ENCODE assay signal across 8 cellular contexts in genomic region chr5:14706615-14707021, GRCh38. TPM values are rescaled to one million over a fixed set of nuclear protein-coding genes. Genes with fewer than 3 reads are reported as not detected.
DNase-seq lines count a peak whose midpoint lies in the region; ATAC-seq and TF ChIP-seq lines count a peak whose summit lies in the region.
"Had no signal": no experiment of that assay in that cellular context is flagged by ENCODE, and none has a peak within 500 bp of the region (broad histone marks: within the 10 kb centered on the region; RNA-seq: fewer than 3 reads in every experiment).

No MANE protein-coding gene starts in this region.

- H3K36me3 ChIP-seq in KOPT-K1 (ENCODE audit: insufficient read depth, low read length): peaks cover 86% of the 10 kb centered on the region

- no peaks in the 10 kb centered on the region for H3K9me3 ChIP-seq in KOPT-K1 (ENCODE audit: insufficient read depth, low read length, poor library complexity, severe bottlenecking)

- peaks cover 29% of the 10 kb centered on the region for H3K36me3 Mint-ChIP-seq in Calu3 (ENCODE audit: insufficient read depth, unreplicated experiment)

- H3K9me3 Mint-ChIP-seq in Calu3 (ENCODE audit: low read depth, unreplicated experiment): no peaks in the 10 kb centered on the region

- no peaks in the 10 kb centered on the region for H3K4me1 Mint-ChIP-seq in Calu3 (ENCODE audit: low read depth, unreplicated experiment)

- no peak overlapping the region for H3K4me3 Mint-ChIP-seq in Calu3 (ENCODE audit: low read depth, unreplicated experiment)

- BruUV-seq in Calu3 (replicated peaks; lab: Mats Ljungman, UMichigan): no TSS peak

- H3K27ac ChIP-seq in KOPT-K1 (ENCODE audit: low read depth, low read length, poor library complexity, severe bottlenecking): peak overlapping the region; percentile 71

- no peak for TF ChIP-seq CTCF in Calu3 (IDR thresholded peaks at IDR 0.05; ENCODE audit: unreplicated experiment)

- H3K27ac Mint-ChIP-seq in Calu3 (ENCODE audit: unreplicated experiment): no peak overlapping the region

- ATAC-seq in activated CD4-positive, CD25-positive, alpha-beta regulatory T cell treated with anti-CD3 and anti-CD28 coated beads, Interleukin-2, amount 50 U/mL, for 24 hours: peak; percentile 94 to 95
- peak; percentile 92 for ATAC-seq in stimulated activated naive CD8-positive, alpha-beta T cell treated with anti-CD3 and anti-CD28 coated beads, Interleukin-15, Interleukin-2, amounts not matched to agents 100 U/mL and 50 U/mL, for 24 hours

- H3K27me3 Mint-ChIP-seq in Calu3 (ENCODE audit: unreplicated experiment): no peaks in the 10 kb centered on the region

- DNase-seq in epidermal melanocyte (ENCODE audit: insufficient read length, low spot score) (peak; percentile 79), Calu3 (no peak), germinal center (ENCODE audit: low spot score) (no peak), NCI-H1694 treated with DMSO at 0.1 percent for 48 hours (lab: John Stamatoyannopoulos, UW) (no peak)
- no peak for DNase-seq in stimulated activated naive CD8-positive, alpha-beta T cell treated with anti-CD3 and anti-CD28 coated beads, Interleukin-15, Interleukin-2, amounts not matched to agents 100 U/mL and 50 U/mL, for 24 hours
- DNase-seq: RPMI8226 had no signal

- intact Hi-C loops in Calu3 (cut with micrococcal nuclease; ENCODE audit: unreplicated experiment): no loop called here

- CTCF ChIA-PET in Calu3 (lab: Charles Lee): no interaction called here

RNA-seq across cellular contexts. Expression of gene OTULIN, which starts 42.1 kb away (rescaled TPM):
- 35.7 and 36.0 TPM in 2 replicates for total RNA-seq in Calu3 (2022)
